In the genomic region with DNA sequence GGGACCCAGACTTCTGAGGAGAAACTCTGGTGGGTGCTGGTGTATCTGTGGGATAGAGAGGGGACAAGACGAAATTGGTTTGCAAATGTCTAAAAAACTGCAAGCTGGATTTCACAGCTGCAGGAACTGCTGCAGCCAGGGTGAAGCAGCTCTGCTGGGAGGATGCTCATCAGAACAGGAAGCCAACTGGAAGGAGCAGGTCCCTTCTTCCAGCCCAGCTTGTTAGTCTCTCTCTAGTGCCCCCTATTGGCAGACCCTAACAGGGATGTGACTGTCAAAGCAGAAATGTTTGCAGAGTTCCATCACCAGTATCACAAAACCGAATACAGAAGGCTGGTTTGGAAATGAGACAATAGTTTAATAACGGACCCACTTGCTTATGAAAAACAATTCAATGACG, we compare ENCODE assay signal across 17 cellular contexts. TPM values are rescaled to one million over a fixed set of nuclear protein-coding genes. Genes with fewer than 3 reads are reported as not detected.
DNase-seq lines count a peak whose midpoint lies in the region; ATAC-seq and TF ChIP-seq lines count a peak whose summit lies in the region.
"Had no signal": no experiment of that assay in that cellular context is flagged by ENCODE, and none has a peak within 500 bp of the region (broad histone marks: within the 10 kb centered on the region; RNA-seq: fewer than 3 reads in every experiment).

No MANE protein-coding gene starts in this region.

- no peak for TF ChIP-seq POLR2A in esophagus muscularis mucosa (IDR thresholded peaks at IDR 0.05; ENCODE audit: low read depth)

- ATAC-seq in SK-N-SH treated with all-trans-retinoic acid at 6 μM for 48 hours = no peak
- ATAC-seq in T-cell (replicated peaks in 1 of 4) = no peak

- no peak overlapping the region for H3K9ac ChIP-seq in SK-N-SH

- no peaks in the 10 kb centered on the region for H3K36me3 Mint-ChIP-seq in T-cell
- H3K36me3 Mint-ChIP-seq: brain had no signal

- POLR2A ChIA-PET in SK-N-SH (lab: Yijun Ruan, JAX) (no interaction called here), T-cell (lab: Charles Lee) (no interaction called here)

- no peak overlapping the region for H2AFZ ChIP-seq in SK-N-SH (ENCODE audit: low read depth)

- intact Hi-C loops in esophagus muscularis mucosa (cut with DNase I) = no loop called here

- peaks cover 0 to 6% (median 2%) of the 10 kb centered on the region in 3 donors for H3K9me3 Mint-ChIP-seq in T-cell

- H3K4me3 ChIP-seq in SK-N-SH (ENCODE audit: low read depth in 2 of 2, low read length in 1 of 2) = no peak overlapping the region
- no peak overlapping the region for H3K4me3 ChIP-seq in esophagus muscularis mucosa

- H3F3A ChIP-seq in SK-N-SH (replicated peaks; ENCODE audit: insufficient read depth) = no peaks in the 10 kb centered on the region

- H3K36me3 ChIP-seq in SK-N-SH (replicated peaks in 1 of 2; ENCODE audit: control insufficient read depth in 1 of 2, insufficient read depth in 2 of 2, low read length in 1 of 2) (no peaks in the 10 kb centered on the region), esophagus muscularis mucosa (no peaks in the 10 kb centered on the region)

- H3K27me3 Mint-ChIP-seq in T-cell = peaks cover 13 to 30% of the 10 kb centered on the region in 2 donors

- no peaks in the 10 kb centered on the region for H4K20me1 ChIP-seq in SK-N-SH (ENCODE audit: insufficient read depth)

- DNase-seq in SK-N-SH (no peak), mesenteric fat pad (ENCODE audit: low spot score) (peak; percentile 55), T-cell (no peak), OCI-M2 (lab: John Stamatoyannopoulos, UW; ENCODE audit: unreplicated experiment) (no peak), esophagus muscularis mucosa (ENCODE audit: extremely low spot score) (no peak)
- DNase-seq: activated T-cell treated with anti-CD3 and anti-CD28 coated beads, Interleukin-2, amount 50 U/mL, for 1 hour; GDM1; NCI-H510A treated with DMSO at 0.1 percent for 48 hours; stimulated activated CD4-positive, alpha-beta T cell treated with anti-CD3 and anti-CD28 coated beads, Interleukin-1b, Interleukin-23, amount 100 ng/mL, for 48 hours; stimulated activated naive CD4-positive, alpha-beta T cell had no signal

- H3K79me2 ChIP-seq in SK-N-SH (ENCODE audit: insufficient read depth) = no peaks in the 10 kb centered on the region

- H3K27ac Mint-ChIP-seq in T-cell = no peak overlapping the region
- H3K27ac Mint-ChIP-seq: brain had no signal

- no peaks in the 10 kb centered on the region for H3K4me1 Mint-ChIP-seq in T-cell
- H3K4me1 Mint-ChIP-seq: brain had no signal

- no peak overlapping the region for H3K4me3 Mint-ChIP-seq in T-cell
- H3K4me3 Mint-ChIP-seq: brain had no signal

- H3K9me3 ChIP-seq in SK-N-SH (no peaks in the 10 kb centered on the region), esophagus muscularis mucosa (peaks cover 0 to 16% (median 12%) of the 10 kb centered on the region in 4 donors)

- no peak overlapping the region for H3K4me2 ChIP-seq in SK-N-SH

- no peak overlapping the region for H3K27ac ChIP-seq in SK-N-SH (ENCODE audit: low read depth in 2 of 2, low read length in 1 of 2)
- H3K27ac ChIP-seq in VCaP = peak overlapping the region; percentile 59
- no peak overlapping the region for H3K27ac ChIP-seq in esophagus muscularis mucosa (replicated peaks in 1 of 4)

- TF ChIP-seq EP300 in SK-N-SH (IDR thresholded peaks at IDR 0.05; ENCODE audit: borderline replicate concordance in 1 of 2, low read depth in 1 of 2, low read length in 1 of 2) (no peak), esophagus muscularis mucosa (IDR thresholded peaks at IDR 0.05) (no peak)

- H3K4me1 ChIP-seq in SK-N-SH (ENCODE audit: control insufficient read depth in 1 of 2, insufficient read depth in 2 of 2, low read depth in 1 of 2, low read length in 1 of 2) (no peaks in the 10 kb centered on the region), esophagus muscularis mucosa (no peaks in the 10 kb centered on the region)

- peak; percentile 19 for TF ChIP-seq CTCF in SK-N-SH (IDR thresholded peaks at IDR 0.05)
- TF ChIP-seq CTCF in LNCAP (IDR thresholded peaks at IDR 0.05) = peak; percentile 42; the same call in 1 of the 2 replicates
- peak; percentile 83 for TF ChIP-seq CTCF in VCaP (conservative IDR thresholded peaks at IDR 0.05)
- no peak for TF ChIP-seq CTCF in esophagus muscularis mucosa (IDR thresholded peaks at IDR 0.05)

- under 1% methylated on average over 4 of the region's 4 CpGs for WGBS in SK-N-SH (ENCODE audit: low lambda C conversion rate)
- 64% methylated on average over 4 of the region's 4 CpGs for WGBS in esophagus muscularis mucosa

- CTCF ChIA-PET in SK-N-SH (lab: Yijun Ruan, JAX) (interaction anchor here (0.6 to 2.5 kb wide), 5 partner anchors 13 to 68 kb away, joined by 3 to 6 read pairs (median 3); no protein-coding TSS in a partner anchor), T-cell (lab: Charles Lee) (interaction anchor here in 1 of 2 donors (0.5 kb wide), 1 partner anchor 122 kb away, joined by 3 read pairs; no protein-coding TSS in a partner anchor)

- H3K9me2 ChIP-seq in SK-N-SH = no peaks in the 10 kb centered on the region

- TF ChIP-seq RAD21 in SK-N-SH (IDR thresholded peaks at IDR 0.05; ENCODE audit: low read length) = no peak

- peaks cover 17% of the 10 kb centered on the region; the same call in 1 of the 2 replicates for H3K27me3 ChIP-seq in SK-N-SH (ENCODE audit: insufficient read depth)
- H3K27me3 ChIP-seq in esophagus muscularis mucosa = peaks cover 0 to 66% (median 0%) of the 10 kb centered on the region in 4 donors

TF ChIP-seq in SK-N-SH, 30 proteins besides CTCF, POLR2A, EP300 and RAD21 (continues in another document):
- no peak for TF ChIP-seq MXI1 (IDR thresholded peaks at IDR 0.05; ENCODE audit: low read depth, low read length)
- no peak for TF ChIP-seq TEAD4 (IDR thresholded peaks at IDR 0.05; ENCODE audit: borderline replicate concordance, insufficient read depth)
- TF ChIP-seq, protein P1, sequence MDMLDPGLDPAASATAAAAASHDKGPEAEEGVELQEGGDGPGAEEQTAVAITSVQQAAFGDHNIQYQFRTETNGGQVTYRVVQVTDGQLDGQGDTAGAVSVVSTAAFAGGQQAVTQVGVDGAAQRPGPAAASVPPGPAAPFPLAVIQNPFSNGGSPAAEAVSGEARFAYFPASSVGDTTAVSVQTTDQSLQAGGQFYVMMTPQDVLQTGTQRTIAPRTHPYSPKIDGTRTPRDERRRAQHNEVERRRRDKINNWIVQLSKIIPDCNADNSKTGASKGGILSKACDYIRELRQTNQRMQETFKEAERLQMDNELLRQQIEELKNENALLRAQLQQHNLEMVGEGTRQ (IDR thresholded peaks at IDR 0.05; ENCODE audit: borderline replicate concordance, low read depth, low read length) = no peak
- no peak for TF ChIP-seq JUND (IDR thresholded peaks at IDR 0.05)
- TF ChIP-seq, protein P2, sequence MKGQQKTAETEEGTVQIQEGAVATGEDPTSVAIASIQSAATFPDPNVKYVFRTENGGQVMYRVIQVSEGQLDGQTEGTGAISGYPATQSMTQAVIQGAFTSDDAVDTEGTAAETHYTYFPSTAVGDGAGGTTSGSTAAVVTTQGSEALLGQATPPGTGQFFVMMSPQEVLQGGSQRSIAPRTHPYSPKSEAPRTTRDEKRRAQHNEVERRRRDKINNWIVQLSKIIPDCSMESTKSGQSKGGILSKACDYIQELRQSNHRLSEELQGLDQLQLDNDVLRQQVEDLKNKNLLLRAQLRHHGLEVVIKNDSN (IDR thresholded peaks at IDR 0.05; ENCODE audit: borderline replicate concordance, low read depth) = no peak
- no peak for TF ChIP-seq FOXM1 (IDR thresholded peaks at IDR 0.05; ENCODE audit: low read depth)
- TF ChIP-seq TCF12 (IDR thresholded peaks at IDR 0.05) = no peak

TF ChIP-seq in SK-N-SH treated with all-trans-retinoic acid at 6 μM for 48 hours, 23 proteins besides CTCF, POLR2A, EP300 and RAD21 (continues in another document):
- TF ChIP-seq TCF4 (CRISPR knock-in tag; IDR thresholded peaks at IDR 0.05; ENCODE audit: borderline replicate concordance) = no peak
- TF ChIP-seq, protein P3, sequence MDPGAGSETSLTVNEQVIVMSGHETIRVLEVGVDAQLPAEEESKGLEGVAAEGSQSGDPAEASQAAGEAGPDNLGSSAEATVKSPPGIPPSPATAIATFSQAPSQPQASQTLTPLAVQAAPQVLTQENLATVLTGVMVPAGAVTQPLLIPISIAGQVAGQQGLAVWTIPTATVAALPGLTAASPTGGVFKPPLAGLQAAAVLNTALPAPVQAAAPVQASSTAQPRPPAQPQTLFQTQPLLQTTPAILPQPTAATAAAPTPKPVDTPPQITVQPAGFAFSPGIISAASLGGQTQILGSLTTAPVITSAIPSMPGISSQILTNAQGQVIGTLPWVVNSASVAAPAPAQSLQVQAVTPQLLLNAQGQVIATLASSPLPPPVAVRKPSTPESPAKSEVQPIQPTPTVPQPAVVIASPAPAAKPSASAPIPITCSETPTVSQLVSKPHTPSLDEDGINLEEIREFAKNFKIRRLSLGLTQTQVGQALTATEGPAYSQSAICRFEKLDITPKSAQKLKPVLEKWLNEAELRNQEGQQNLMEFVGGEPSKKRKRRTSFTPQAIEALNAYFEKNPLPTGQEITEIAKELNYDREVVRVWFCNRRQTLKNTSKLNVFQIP (CRISPR knock-in tag; IDR thresholded peaks at IDR 0.05; ENCODE audit: borderline replicate concordance, low read depth) = no peak
- TF ChIP-seq OSR1 (CRISPR knock-in tag; IDR thresholded peaks at IDR 0.05) = no peak
- TF ChIP-seq PPARA (CRISPR knock-in tag; IDR thresholded peaks at IDR 0.05; ENCODE audit: borderline replicate concordance) = no peak
- no peak for TF ChIP-seq RARB (CRISPR knock-in tag; IDR thresholded peaks at IDR 0.05)
- no peak for TF ChIP-seq ZNF565 (CRISPR knock-in tag; conservative IDR thresholded peaks at IDR 0.05; ENCODE audit: low read depth)
- TF ChIP-seq ZFP3 (CRISPR knock-in tag; IDR thresholded peaks at IDR 0.05) = no peak
- TF ChIP-seq TOX (CRISPR knock-in tag; IDR thresholded peaks at IDR 0.05; ENCODE audit: borderline replicate concordance) = no peak
- TF ChIP-seq, protein P4, sequence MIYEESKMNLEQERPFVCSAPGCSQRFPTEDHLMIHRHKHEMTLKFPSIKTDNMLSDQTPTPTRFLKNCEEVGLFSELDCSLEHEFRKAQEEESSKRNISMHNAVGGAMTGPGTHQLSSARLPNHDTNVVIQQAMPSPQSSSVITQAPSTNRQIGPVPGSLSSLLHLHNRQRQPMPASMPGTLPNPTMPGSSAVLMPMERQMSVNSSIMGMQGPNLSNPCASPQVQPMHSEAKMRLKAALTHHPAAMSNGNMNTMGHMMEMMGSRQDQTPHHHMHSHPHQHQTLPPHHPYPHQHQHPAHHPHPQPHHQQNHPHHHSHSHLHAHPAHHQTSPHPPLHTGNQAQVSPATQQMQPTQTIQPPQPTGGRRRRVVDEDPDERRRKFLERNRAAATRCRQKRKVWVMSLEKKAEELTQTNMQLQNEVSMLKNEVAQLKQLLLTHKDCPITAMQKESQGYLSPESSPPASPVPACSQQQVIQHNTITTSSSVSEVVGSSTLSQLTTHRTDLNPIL (CRISPR knock-in tag; IDR thresholded peaks at IDR 0.05; ENCODE audit: low read depth) = no peak

RNA-seq across cellular contexts. Expression of a gene that starts 39.5 kb away (rescaled TPM):
- not detected in 2 replicates for polyA plus RNA-seq in SK-N-SH (2012; rRNA removed)
- not detected in 2 replicates for polyA plus RNA-seq in SK-N-SH (2012; cell fraction: cytosol; rRNA removed)
- 0.05 and 0.06 TPM in 2 replicates for polyA plus RNA-seq in SK-N-SH (2012; cell fraction: nucleus; rRNA removed)
- total RNA-seq in mesenteric fat pad (not detected), T-cell (not detected), esophagus muscularis mucosa (not detected)
- total RNA-seq: fibroblast of lung; T-helper 2 cell treated with Interferon-gamma antibody and Interleukin-4, amounts not matched to agents 100 ng/mL and 5 ng/mL, for 36 hours had no signal
- polyA plus RNA-seq: AG04450, fibroblast of lung had no signal

Comparison
In these comparisons a context has a peak if more than half of its experiments do, and no peak if none do; other contexts are left out.
1. CTCF ChIP-seq: peak in SK-N-SH (single experiment), LNCAP (single experiment) and VCaP (single experiment); none in esophagus muscularis mucosa (0 of 3).